In the genomic region with DNA sequence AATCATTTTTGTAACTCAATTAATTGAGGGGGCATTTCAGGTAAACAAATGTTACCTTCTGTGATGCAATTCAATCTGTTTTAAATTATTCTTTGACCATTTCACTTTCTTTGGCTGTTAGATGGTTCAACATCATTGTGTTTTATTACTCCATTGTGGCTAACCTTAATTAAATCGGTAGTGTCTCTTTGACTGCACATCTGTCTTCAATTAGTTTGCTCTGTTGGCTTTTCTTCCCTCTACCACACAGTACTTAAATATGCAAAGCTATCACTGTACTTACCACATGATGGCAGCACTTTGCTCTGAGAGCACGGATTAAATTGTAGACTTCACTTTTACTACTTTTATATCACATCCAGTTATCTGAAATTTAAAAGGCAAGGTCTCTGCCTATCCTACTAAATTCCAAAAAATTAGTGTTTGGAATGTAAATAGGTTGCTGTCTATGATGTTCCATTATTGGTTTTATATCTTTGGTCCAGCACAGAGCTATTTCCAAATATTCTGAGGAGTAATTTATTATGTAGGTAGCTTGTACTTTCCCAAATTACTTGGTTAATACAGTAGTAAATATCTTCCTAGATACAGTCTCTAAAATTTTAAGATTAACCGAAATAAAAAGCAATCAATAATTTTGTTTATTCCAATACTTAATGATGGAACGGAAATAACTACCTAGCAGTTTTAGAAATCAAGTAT, we compare ENCODE assay signal across 8 cellular contexts.
DNase-seq lines count a peak whose midpoint lies in the region; ATAC-seq and TF ChIP-seq lines count a peak whose summit lies in the region.

No MANE protein-coding gene starts in this region.

- no peaks in the 10 kb centered on the region for H3K36me3 Mint-ChIP-seq in effector memory CD8-positive, alpha-beta T cell (ENCODE audit: insufficient read depth)

- H3K9ac ChIP-seq in adipocyte (ENCODE audit: low read length) = no peak overlapping the region

- H3K4me1 ChIP-seq in adipocyte (ENCODE audit: control insufficient read depth, insufficient read depth, low read length) = peaks cover 3% of the 10 kb centered on the region

- H3K4me3 ChIP-seq in adipocyte (ENCODE audit: low read length) = no peak overlapping the region

- H3K9me3 Mint-ChIP-seq in effector memory CD8-positive, alpha-beta T cell = peaks cover 0 to 5% of the 10 kb centered on the region in 2 donors

- no peak overlapping the region for H3K27ac Mint-ChIP-seq in effector memory CD8-positive, alpha-beta T cell

- no peaks in the 10 kb centered on the region for H3K36me3 ChIP-seq in adipocyte (ENCODE audit: control insufficient read depth, insufficient read depth, low read length, severe bottlenecking)

- H3K27me3 ChIP-seq in adipocyte (replicated peaks; ENCODE audit: control insufficient read depth, insufficient read depth, low read length) = no peaks in the 10 kb centered on the region

- no peaks in the 10 kb centered on the region for H3K27me3 Mint-ChIP-seq in effector memory CD8-positive, alpha-beta T cell

- ATAC-seq in GM18505 (IDR thresholded peaks at IDR 0.05; ENCODE audit: unreplicated experiment) (peak; percentile 76), HG02973 (IDR thresholded peaks at IDR 0.05; ENCODE audit: unreplicated experiment) (peak; percentile 95), esophagus mucosa (no peak)
- no peak for ATAC-seq in effector memory CD8-positive, alpha-beta T cell (replicated peaks)

- no peaks in the 10 kb centered on the region for H3K4me1 Mint-ChIP-seq in effector memory CD8-positive, alpha-beta T cell (ENCODE audit: low read depth in 2 of 2)

- no peak for TF ChIP-seq POLR2A in GM18505 (IDR thresholded peaks at IDR 0.05; ENCODE audit: borderline replicate concordance, extremely low read depth, insufficient read depth, insufficient read length)

- H3K4me3 Mint-ChIP-seq in effector memory CD8-positive, alpha-beta T cell = no peak overlapping the region

- H3K9me3 ChIP-seq in adipocyte (ENCODE audit: control insufficient read depth, low read length) = no peaks in the 10 kb centered on the region

- DNase-seq in AG08395 (ENCODE audit: low spot score) = peak; percentile 72
- peak; percentile 84 for DNase-seq in NCI-H2171 treated with DMSO at 0.1 percent for 48 hours (lab: John Stamatoyannopoulos, UW)
- peak; percentile 93 for DNase-seq in adipocyte (ENCODE audit: low read depth)
- DNase-seq in iris pigment epithelial cell (ENCODE audit: low read depth) = peak; percentile 76
- DNase-seq in effector memory CD8-positive, alpha-beta T cell = no peak

Comparison
In these comparisons a context has a peak if more than half of its experiments do, and no peak if none do; other contexts are left out.
1. DNase-seq: peak in AG08395 (single experiment), NCI-H2171 treated with DMSO at 0.1 percent for 48 hours (single experiment), adipocyte (single experiment) and iris pigment epithelial cell (single experiment); none in effector memory CD8-positive, alpha-beta T cell (0 of 3).
2. ATAC-seq: peak in GM18505 (single experiment) and HG02973 (single experiment); none in effector memory CD8-positive, alpha-beta T cell (single experiment) and esophagus mucosa (single experiment).